15 cellular contexts compared by ENCODE assay signal in the genomic region with DNA sequence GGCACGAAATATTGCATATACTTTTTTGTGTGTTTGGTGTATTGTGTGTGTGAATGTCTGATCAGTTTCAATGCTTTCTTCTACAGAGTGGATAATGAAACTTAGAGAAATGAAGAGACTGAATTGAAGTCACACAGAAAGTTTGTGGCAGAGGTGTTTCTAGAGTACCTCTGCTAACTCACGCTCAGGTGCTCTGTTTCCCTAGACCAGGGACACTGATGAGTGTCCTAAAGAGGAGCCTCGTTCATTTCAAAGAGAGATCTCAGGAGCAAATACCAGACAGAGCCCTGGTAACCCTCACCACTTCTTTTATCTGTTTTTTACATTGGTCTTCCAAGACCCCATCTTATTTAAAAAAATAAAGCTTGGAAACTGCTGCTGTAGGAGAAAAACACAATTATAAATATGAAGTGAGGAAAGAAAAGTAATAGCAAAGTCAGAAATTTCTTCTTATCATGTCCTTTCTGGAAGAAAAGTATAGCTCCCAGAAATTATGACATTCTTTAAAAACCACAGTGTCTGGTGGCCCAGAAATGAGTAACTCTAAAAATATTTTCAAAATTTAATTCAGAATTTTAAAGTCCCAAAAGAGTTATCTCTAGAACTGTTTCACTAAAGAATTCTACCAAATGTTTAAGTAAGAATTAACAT.
DNase-seq lines count a peak whose midpoint lies in the region; ATAC-seq, FAIRE-seq and TF ChIP-seq lines count a peak whose summit lies in the region.
"Had no signal": no experiment of that assay in that cellular context is flagged by ENCODE, and none has a peak within 500 bp of the region (broad histone marks: within the 10 kb centered on the region; RNA-seq: fewer than 3 reads in every experiment).

No MANE protein-coding gene starts in this region.

- TF ChIP-seq CTCF in IMR-90 (conservative IDR thresholded peaks at IDR 0.05; ENCODE audit: low read depth, low read length) (no peak), K562 (IDR thresholded peaks at IDR 0.05 in 2 of 3, conservative IDR thresholded peaks at IDR 0.05 in 1 of 3; ENCODE audit: insufficient read depth in 2 of 3, low read depth in 1 of 3, low read length in 3 of 3) (no peak)

- no peaks in the 10 kb centered on the region for H3K9me3 ChIP-seq in IMR-90 (ENCODE audit: control insufficient read depth, insufficient read depth, low read length)
- H3K9me3 ChIP-seq in K562 (replicated peaks; ENCODE audit: control insufficient read depth, insufficient read depth, low read depth, low read length) = no peaks in the 10 kb centered on the region
- H3K9me3 ChIP-seq in Karpas-422 (ENCODE audit: low read length) = no peaks in the 10 kb centered on the region; the same call in 1 of the 2 replicates

- H2BK5ac ChIP-seq in IMR-90 (ENCODE audit: low read depth, low read length, poor library complexity, severe bottlenecking) = peak overlapping the region; percentile 74

- peak; percentile 62 for DNase-seq in IMR-90
- DNase-seq in K562 (ENCODE audit: extremely low read depth in 1 of 4, low spot score in 3 of 4) = no peak
- peak; percentile 14 for DNase-seq in kidney glomerular epithelial cell (lab: John Stamatoyannopoulos, UW)
- no peak for DNase-seq in Karpas-422
- DNase-seq in cerebellum (ENCODE audit: low spot score) = no peak
- DNase-seq: activated CD8-positive, alpha-beta memory T cell treated with anti-CD3 and anti-CD28 coated beads, Interleukin-2, amount 10 ng/mL, durations not matched to agents 7 days and 5 days; activated naive CD4-positive, alpha-beta T cell treated with anti-CD3 and anti-CD28 coated beads, Interleukin-2, amount 10 ng/mL, durations not matched to agents 7 days and 5 days; GDM1; NCI-H1105 treated with DMSO at 0.1 percent for 48 hours; NCI-H345; stimulated activated naive CD4-positive, alpha-beta T cell had no signal

- no peaks in the 10 kb centered on the region for H3K9me2 ChIP-seq in Karpas-422 (replicated peaks; ENCODE audit: insufficient read depth, low read length)

- H3K56ac ChIP-seq in IMR-90 (ENCODE audit: extremely low read depth, insufficient read depth, low read length) = peak overlapping the region; percentile 42; the same call in 1 of the 2 replicates

- H3K4me3 ChIP-seq in ACC112 (ENCODE audit: low read depth, low read length) (peak overlapping the region; percentile 45), IMR-90 (ENCODE audit: insufficient read depth, low read depth, low read length) (no peak overlapping the region), K562 (no peak overlapping the region), Karpas-422 (ENCODE audit: low read length) (no peak overlapping the region)

- peak overlapping the region; percentile 98 for H3K14ac ChIP-seq in IMR-90 (replicated peaks; ENCODE audit: low read depth, low read length)

- H2BK20ac ChIP-seq in IMR-90 (ENCODE audit: low read depth, low read length) = peak overlapping the region; percentile 98

- H2AFZ ChIP-seq in ACC112 (ENCODE audit: low read length, unreplicated experiment) = peak overlapping the region; percentile 55
- no peak overlapping the region for H2AFZ ChIP-seq in IMR-90 (replicated peaks; ENCODE audit: low read length, poor library complexity)
- peak overlapping the region; percentile 35; the same call in 1 of the 2 replicates for H2AFZ ChIP-seq in K562 (ENCODE audit: low read depth, low read length)
- H2AFZ ChIP-seq in Karpas-422 (ENCODE audit: low read length) = no peak overlapping the region

- POLR2A ChIA-PET in IMR-90 (lab: Charles Lee; ENCODE audit: unreplicated experiment) (no interaction called here), K562 (lab: Yijun Ruan, JAX) (no interaction called here)

- H4K20me1 ChIP-seq in IMR-90 (ENCODE audit: insufficient read depth, low read length) (no peaks in the 10 kb centered on the region), K562 (replicated peaks; ENCODE audit: control insufficient read depth, insufficient read depth, low read length) (no peaks in the 10 kb centered on the region), Karpas-422 (ENCODE audit: insufficient read depth, low read depth, low read length) (no peaks in the 10 kb centered on the region)

- BruUV-seq in IMR-90 (replicated peaks; lab: Mats Ljungman, UMichigan) (no TSS peak), K562 (replicated peaks; lab: Mats Ljungman, UMichigan) (no TSS peak)

- peak overlapping the region; percentile 100 for H2BK120ac ChIP-seq in IMR-90 (ENCODE audit: low read depth, low read length)

- dilution Hi-C loops in IMR-90 (cut with HindIII; ENCODE audit: low sequenced_read_pairs, unreplicated experiment) = no loop called here

- peak overlapping the region; percentile 98 for H4K5ac ChIP-seq in IMR-90 (ENCODE audit: low read depth, low read length)

- H3K79me2 ChIP-seq in ACC112 (ENCODE audit: control insufficient read depth, insufficient read depth, low read length, unreplicated experiment) (no peaks in the 10 kb centered on the region), K562 (ENCODE audit: control insufficient read depth, insufficient read depth, low read length) (no peaks in the 10 kb centered on the region), Karpas-422 (ENCODE audit: low read length) (no peaks in the 10 kb centered on the region)

- peak overlapping the region; percentile 83; the same call in 2 of the 3 replicates for H2BK15ac ChIP-seq in IMR-90 (ENCODE audit: low read depth, low read length)

- intact Hi-C loops in IMR-90 (cut with micrococcal nuclease) = no loop called here
- intact Hi-C loops in K562 (cut with micrococcal nuclease) = no loop called here

- no peak for TF ChIP-seq POLR2A in IMR-90 (IDR thresholded peaks at IDR 0.05; ENCODE audit: low read depth, low read length)
- TF ChIP-seq POLR2A in K562 (conservative IDR thresholded peaks at IDR 0.05) = no peak

- no peak for FAIRE-seq in K562 (lab: Jason Lieb, UNC)

- peak overlapping the region; percentile 57 for H2AK5ac ChIP-seq in IMR-90 (ENCODE audit: low read depth, low read length)

- no CpG with 5 or more reads among the region's 3 CpGs for WGBS in IMR-90 (ENCODE audit: extremely low coverage in 2 of 2, insufficient read length in 1 of 2), 2 experiments
- 9% methylated on average over 3 of the region's 3 CpGs for WGBS in K562 (ENCODE audit: insufficient coverage, low coverage, missing lambda C conversion rate)

- no peaks in the 10 kb centered on the region for H3K9me1 ChIP-seq in IMR-90 (ENCODE audit: insufficient read depth, low read length)
- no peaks in the 10 kb centered on the region for H3K9me1 ChIP-seq in K562 (ENCODE audit: control insufficient read depth, insufficient read depth, low read length)

- H3K23ac ChIP-seq in IMR-90 (ENCODE audit: low read depth, low read length) = peak overlapping the region; percentile 99

- peak overlapping the region; percentile 54 for H3K27ac ChIP-seq in ACC112 (ENCODE audit: low read depth, low read length)
- peak overlapping the region; percentile 39 for H3K27ac ChIP-seq in IMR-90 (ENCODE audit: insufficient read depth, low read length)
- H3K27ac ChIP-seq in K562 (ENCODE audit: extremely low read depth, low read depth, low read length) = no peak overlapping the region
- no peak overlapping the region for H3K27ac ChIP-seq in Karpas-422 (ENCODE audit: low read length)

- H3K4ac ChIP-seq in IMR-90 (ENCODE audit: low read depth, low read length) = peak overlapping the region; percentile 98

- in situ Hi-C loops in IMR-90 (cut with MboI; ENCODE audit: low sequenced_read_pairs) = no loop called here
- in situ Hi-C loops in K562 (cut with MboI) = no loop called here

- ATAC-seq in IMR-90 (ENCODE audit: low read depth) (peak; percentile 72), K562 (no peak), HG03025 (IDR thresholded peaks at IDR 0.05; ENCODE audit: low FRiP score, unreplicated experiment) (no peak), GM21528 (IDR thresholded peaks at IDR 0.05; ENCODE audit: low FRiP score, unreplicated experiment) (no peak)
- ATAC-seq: activated CD8-positive, alpha-beta memory T cell treated with anti-CD3 and anti-CD28 coated beads, Interleukin-2, amount 10 ng/mL, durations not matched to agents 7 days and 5 days; WTC11 had no signal

- CTCF ChIA-PET in IMR-90 (lab: Yijun Ruan, JAX) (no interaction called here), K562 (lab: Yijun Ruan, JAX; ENCODE audit: low intra/inter-chr PET ratio) (no interaction called here)

- no peak overlapping the region for H2AK9ac ChIP-seq in IMR-90 (replicated peaks; ENCODE audit: low read depth, low read length, poor library complexity)

- H4K91ac ChIP-seq in IMR-90 (ENCODE audit: insufficient read depth, low read depth, low read length) = peak overlapping the region; percentile 92

- no peak for TF ChIP-seq RAD21 in IMR-90 (IDR thresholded peaks at IDR 0.05; ENCODE audit: low read length)
- TF ChIP-seq RAD21 in K562 (CRISPR knock-in tag; conservative IDR thresholded peaks at IDR 0.05 in 1 of 2, IDR thresholded peaks at IDR 0.05 in 1 of 2) = no peak

- H3K4me1 ChIP-seq in ACC112 (ENCODE audit: control insufficient read depth, insufficient read depth, low read length, unreplicated experiment) = peaks cover 34% of the 10 kb centered on the region
- H3K4me1 ChIP-seq in IMR-90 (ENCODE audit: control insufficient read depth, insufficient read depth, low read length) = peaks cover 7% of the 10 kb centered on the region
- H3K4me1 ChIP-seq in K562 (replicated peaks in 1 of 2; ENCODE audit: control insufficient read depth in 2 of 2, insufficient read depth in 2 of 2, low read length in 2 of 2) = no peaks in the 10 kb centered on the region
- no peaks in the 10 kb centered on the region for H3K4me1 ChIP-seq in Karpas-422 (ENCODE audit: low read length)

- no peaks in the 10 kb centered on the region for H3K79me1 ChIP-seq in IMR-90 (ENCODE audit: low read depth in 1 of 2, low read length in 2 of 2)

- H3K27me3 ChIP-seq in ACC112 (ENCODE audit: insufficient read depth, low read length) (no peaks in the 10 kb centered on the region), IMR-90 (ENCODE audit: control insufficient read depth, insufficient read depth, low read length) (no peaks in the 10 kb centered on the region), K562 (ENCODE audit: control insufficient read depth in 2 of 2, insufficient read depth in 2 of 2, low read length in 2 of 2) (no peaks in the 10 kb centered on the region), Karpas-422 (ENCODE audit: low read length) (no peaks in the 10 kb centered on the region)

- H3K36me3 ChIP-seq in ACC112 (ENCODE audit: insufficient read depth, low read length) = no peaks in the 10 kb centered on the region
- no peaks in the 10 kb centered on the region for H3K36me3 ChIP-seq in IMR-90 (ENCODE audit: control insufficient read depth, insufficient read depth, low read length)
- H3K36me3 ChIP-seq in K562 (ENCODE audit: control insufficient read depth, insufficient read depth, low read length) = no peaks in the 10 kb centered on the region
- H3K36me3 ChIP-seq in Karpas-422 (ENCODE audit: insufficient read depth, low read length) = no peaks in the 10 kb centered on the region

- H4K8ac ChIP-seq in IMR-90 (ENCODE audit: low read depth in 2 of 2, low read length in 2 of 2) = peak overlapping the region; percentile 26 to 92; a peak in 3 of 4 replicates

- H3K18ac ChIP-seq in IMR-90 (ENCODE audit: low read depth, low read length) = peak overlapping the region; percentile 98

- H3K4me2 ChIP-seq in IMR-90 (ENCODE audit: low read depth, low read length) = peak overlapping the region; percentile 66; the same call in 1 of the 2 replicates
- H3K4me2 ChIP-seq in K562 (ENCODE audit: insufficient read depth, low read length) = no peak overlapping the region
- no peak overlapping the region for H3K4me2 ChIP-seq in Karpas-422 (ENCODE audit: low read depth, low read length, poor library complexity, severe bottlenecking)

- TF ChIP-seq EP300 in K562 (IDR thresholded peaks at IDR 0.05; ENCODE audit: low read length) = no peak

- H3K9ac ChIP-seq in IMR-90 (ENCODE audit: low read depth, low read length) (no peak overlapping the region), K562 (ENCODE audit: insufficient read depth in 1 of 2, low read depth in 2 of 2, low read length in 2 of 2) (no peak overlapping the region), Karpas-422 (ENCODE audit: low read length) (no peak overlapping the region)

Comparison
In these comparisons a context has a peak if more than half of its experiments do, and no peak if none do; other contexts are left out.
1. H2AFZ ChIP-seq: peak in ACC112 (single experiment) and K562 (single experiment); none in IMR-90 (single experiment) and Karpas-422 (single experiment).
2. H3K27ac ChIP-seq: peak in ACC112 (single experiment) and IMR-90 (single experiment); none in K562 (single experiment) and Karpas-422 (single experiment).
3. DNase-seq: peak in IMR-90 (single experiment) and kidney glomerular epithelial cell (single experiment); none in K562 (0 of 4), Karpas-422 (single experiment) and cerebellum (single experiment).